In genomic region chr4:73104695-73105094, GRCh38 we compare ENCODE assay signal across 14 cellular contexts. TPM values are rescaled to one million over a fixed set of nuclear protein-coding genes. Genes with fewer than 3 reads are reported as not detected.
A peak's percentile ranks its signal among the peaks of the same experiment; 100 is the strongest.
DNase-seq lines count a peak whose midpoint lies in the region; ATAC-seq, FAIRE-seq and TF ChIP-seq lines count a peak whose summit lies in the region.
"Had no signal": no experiment of that assay in that cellular context is flagged by ENCODE, and none has a peak within 500 bp of the region (broad histone marks: within the 10 kb centered on the region; RNA-seq: fewer than 3 reads in every experiment).

No MANE protein-coding gene starts in this region.

- FAIRE-seq in A549 (lab: Jason Lieb, UNC) (no peak), HepG2 (lab: Jason Lieb, UNC) (no peak)

- H2AFZ ChIP-seq in HepG2 (ENCODE audit: low read length): no peak overlapping the region

- ATAC-seq in A549 (peak in 1 of 2 experiments; percentile 54; a peak in 3 of 6 replicates), HepG2 (peak; percentile 11; the same call in 2 of the 3 replicates), left ventricle myocardium superior (no peak)
- ATAC-seq: PC-3 had no signal

- WGBS in A549 (ENCODE audit: missing lambda C conversion rate): 84% methylated on average over 5 of the region's 5 CpGs
- 88% methylated on average over 5 of the region's 5 CpGs for whole genome bisulfite sequencing in HepG2 (ENCODE audit: low lambda C conversion rate)

- no peak overlapping the region for H3K4me3 ChIP-seq in A549
- no peak overlapping the region; a peak in 1 of 6 replicates for H3K4me3 ChIP-seq in HepG2 (replicated peaks in 1 of 3; ENCODE audit: insufficient read depth in 1 of 3, low read depth in 2 of 3, low read length in 3 of 3)
- H3K4me3 ChIP-seq: HAP-1 had no signal

- peak overlapping the region; percentile 63; the same call in 1 of the 2 replicates for H3K9ac ChIP-seq in HepG2 (ENCODE audit: insufficient read depth, low read depth, low read length)

- H3K27ac ChIP-seq in 22Rv1: peak overlapping the region; percentile 56
- peak overlapping the region; percentile 33 to 60; a peak in 4 of 6 replicates for H3K27ac ChIP-seq in A549
- peak overlapping the region; percentile 83 for H3K27ac ChIP-seq in HepG2 (ENCODE audit: extremely low read length, insufficient read depth, low read length)

- no peak for DNase-seq in A549 (ENCODE audit: low read depth in 1 of 2, low spot score in 1 of 2)
- peak; percentile 36 for DNase-seq in OCI-M1 (lab: John Stamatoyannopoulos, UW)
- no peak for DNase-seq in HepG2 (ENCODE audit: low spot score)
- DNase-seq in posterior vena cava (ENCODE audit: low spot score): no peak
- no peak for DNase-seq in SKM-1 (lab: John Stamatoyannopoulos, UW; ENCODE audit: unreplicated experiment)
- no peak for DNase-seq in left ventricle myocardium superior
- DNase-seq: C1 segment of cervical spinal cord, NCI-H1092, NCI-H2107, NCI-H345, NCI-H69 had no signal

- intact Hi-C loops in HepG2 (cut with micrococcal nuclease; ENCODE audit: unreplicated experiment) (no loop called here), posterior vena cava (cut with DNase I) (no loop called here), left ventricle myocardium superior (cut with micrococcal nuclease) (no loop called here)

- POLR2A ChIA-PET in A549 (lab: Yijun Ruan, JAX): no interaction called here
- POLR2A ChIA-PET in HepG2 (lab: Yijun Ruan, JAX): interaction anchor here (1.0 to 1.2 kb wide), 3 partner anchors 34 to 154 kb away, joined by 3 to 13 read pairs (median 5); partner anchors contain the start of gene ANKRD17

- CTCF ChIA-PET in A549 (lab: Yijun Ruan, JAX): no interaction called here
- CTCF ChIA-PET in HepG2 (lab: Yijun Ruan, JAX; ENCODE audit: low intra/inter-chr PET ratio, low total read pairs): no interaction called here

- no peaks in the 10 kb centered on the region for H3K27me3 ChIP-seq in HepG2 (ENCODE audit: control insufficient read depth in 1 of 2, insufficient read depth in 2 of 2, low read length in 2 of 2)

- H3K4me1 ChIP-seq in A549: peaks cover 15% of the 10 kb centered on the region
- peaks cover 31% of the 10 kb centered on the region for H3K4me1 ChIP-seq in HepG2 (ENCODE audit: insufficient read depth, low read length)

- H3K4me2 ChIP-seq in A549 (peak overlapping the region; percentile 46), HepG2 (ENCODE audit: low read depth, low read length) (peak overlapping the region; percentile 67)

- no peak for TF ChIP-seq RAD21 in A549 (conservative IDR thresholded peaks at IDR 0.05 in 1 of 2, IDR thresholded peaks at IDR 0.05 in 1 of 2)
- TF ChIP-seq RAD21 in HepG2 (CRISPR knock-in tag; IDR thresholded peaks at IDR 0.05): no peak

- peaks cover 32% of the 10 kb centered on the region for H3K79me2 ChIP-seq in HepG2 (ENCODE audit: insufficient read depth, low read length)

- TSS peak; percentile 84 for BruUV-seq in HepG2 (replicated peaks; lab: Mats Ljungman, UMichigan)

- TF ChIP-seq EP300 in A549 (IDR thresholded peaks at IDR 0.05): no peak
- TF ChIP-seq EP300 in HepG2 (IDR thresholded peaks at IDR 0.05; ENCODE audit: low read depth in 2 of 2, low read length in 2 of 2): no peak
- no peak for TF ChIP-seq EP300 in HepG2 (CRISPR knock-in tag; IDR thresholded peaks at IDR 0.05; ENCODE audit: borderline replicate concordance)

- no peaks in the 10 kb centered on the region for H4K20me1 ChIP-seq in HepG2 (ENCODE audit: insufficient read depth, low read length)

- no peak for TF ChIP-seq POLR2A in A549 (IDR thresholded peaks at IDR 0.05; ENCODE audit: low read length)
- no peak for TF ChIP-seq POLR2A in HepG2 (IDR thresholded peaks at IDR 0.05; ENCODE audit: insufficient read depth in 1 of 2, low read depth in 2 of 2, low read length in 2 of 2)

- H3K9me3 ChIP-seq in A549 (no peaks in the 10 kb centered on the region), HepG2 (ENCODE audit: low read length) (no peaks in the 10 kb centered on the region)
- H3K9me3 ChIP-seq: HAP-1 had no signal

- no peak for TF ChIP-seq CTCF in 22Rv1 (IDR thresholded peaks at IDR 0.05)
- TF ChIP-seq CTCF in A549 (IDR thresholded peaks at IDR 0.05): no peak
- TF ChIP-seq CTCF in HepG2 (CRISPR knock-in tag; IDR thresholded peaks at IDR 0.05): no peak

- peaks cover 6 to 45% of the 10 kb centered on the region in 2 experiments for H3K36me3 ChIP-seq in HepG2 (replicated peaks in 1 of 2; ENCODE audit: control insufficient read depth in 1 of 2, insufficient read depth in 2 of 2, low read length in 2 of 2)

- in situ Hi-C loops in HepG2 (cut with HindIII; ENCODE audit: extremely low pct_ligation_motif_present, low pct_unique_long_range_greater_than_20kb): no loop called here

TF ChIP-seq in A549, 52 proteins besides CTCF, POLR2A, EP300 and RAD21:
- TF ChIP-seq HOXB13 (CRISPR knock-in tag; IDR thresholded peaks at IDR 0.05; ENCODE audit: low read depth): no peak
- TF ChIP-seq ZFP36 (IDR thresholded peaks at IDR 0.05; ENCODE audit: borderline replicate concordance, partially characterized antibody): no peak
- no peak for TF ChIP-seq MAZ (IDR thresholded peaks at IDR 0.05; ENCODE audit: borderline replicate concordance, low read depth, low read length)
- no peak for TF ChIP-seq HDAC2 (IDR thresholded peaks at IDR 0.05)
- TF ChIP-seq ATOH8 (CRISPR knock-in tag; IDR thresholded peaks at IDR 0.05; ENCODE audit: low read depth): no peak
- TF ChIP-seq RARB (CRISPR knock-in tag; IDR thresholded peaks at IDR 0.05): no peak
- TF ChIP-seq KDM5A (IDR thresholded peaks at IDR 0.05): no peak
- no peak for TF ChIP-seq EHF (CRISPR knock-in tag; IDR thresholded peaks at IDR 0.05)

TF ChIP-seq in HepG2, 621 proteins besides CTCF, POLR2A, EP300 and RAD21:
- TF ChIP-seq AGO2 (optimal IDR thresholded peaks at IDR 0.05; ENCODE audit: low read depth, low read length) (no peak), SMAD1 (CRISPR knock-in tag; IDR thresholded peaks at IDR 0.05; ENCODE audit: borderline replicate concordance, low read depth) (no peak), GZF1 (CRISPR knock-in tag; IDR thresholded peaks at IDR 0.05) (no peak), ZNF431 (CRISPR knock-in tag; IDR thresholded peaks at IDR 0.05; ENCODE audit: borderline replicate concordance, low read depth) (no peak), RCOR2 (CRISPR knock-in tag; IDR thresholded peaks at IDR 0.05) (no peak), ZSCAN22 (CRISPR knock-in tag; IDR thresholded peaks at IDR 0.05) (no peak), ZBTB7A (CRISPR knock-in tag; IDR thresholded peaks at IDR 0.05) (no peak)
- TF ChIP-seq, protein P1, sequence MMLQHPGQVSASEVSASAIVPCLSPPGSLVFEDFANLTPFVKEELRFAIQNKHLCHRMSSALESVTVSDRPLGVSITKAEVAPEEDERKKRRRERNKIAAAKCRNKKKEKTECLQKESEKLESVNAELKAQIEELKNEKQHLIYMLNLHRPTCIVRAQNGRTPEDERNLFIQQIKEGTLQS (CRISPR knock-in tag; IDR thresholded peaks at IDR 0.05): no peak

RNA-seq across cellular contexts. Expression of gene COX18, which starts 35.2 kb away (rescaled TPM):
- 17.6 and 18.6 TPM in 2 replicates for polyA plus RNA-seq in A549 (2011; rRNA removed)
- polyA plus RNA-seq in A549 (2012; cell fraction: cytosol; rRNA removed): 5.4 and 7.9 TPM in 2 replicates
- polyA plus RNA-seq in A549 (2012; cell fraction: nucleus; rRNA removed): 6.2 and 10.3 TPM in 2 replicates
- polyA plus RNA-seq in A549 (2017; fragmentation: RNase III; extraction: RNeasy Plus Mini Kit Qiagen cat#74134 plus additional on column Dnase treatment): 8.3 to 11.2 TPM (median 9.7 TPM) in 3 replicates
- polyA minus RNA-seq in A549 (2011; rRNA and poly(A)+ RNA removed): 17.2 and 18.8 TPM in 2 replicates
- total RNA-seq in HepG2 (2016; rRNA removed; fragmentation: Illumina TruSeq; extraction: Trizol): 21.3 and 25.3 TPM in 2 replicates
- total RNA-seq in HepG2 (2016; cell fraction: cytosol; rRNA removed; fragmentation: Illumina TruSeq; extraction: Trizol; ENCODE audit: low read depth): 2.5 and 3.1 TPM in 2 replicates
- total RNA-seq in HepG2 (2016; cell fraction: insoluble cytoplasmic fraction; rRNA removed; fragmentation: Illumina TruSeq; extraction: Trizol): 20.2 and 26.8 TPM in 2 replicates
- total RNA-seq in HepG2 (2016; cell fraction: membrane; rRNA removed; fragmentation: Illumina TruSeq; extraction: Trizol): 12.7 and 12.9 TPM in 2 replicates
- 12.2 and 16.7 TPM in 2 replicates for total RNA-seq in HepG2 (2016; cell fraction: nucleus; rRNA removed; fragmentation: Illumina TruSeq; extraction: Trizol)
- 8.7 and 9.5 TPM in 2 replicates for polyA plus RNA-seq in HepG2 (2011; rRNA removed)
- polyA plus RNA-seq in HepG2 (2011; cell fraction: cytosol; rRNA removed): 8.8 and 11.9 TPM in 2 replicates
- 5.7 and 8.2 TPM in 2 replicates for polyA plus RNA-seq in HepG2 (2011; cell fraction: nucleus; rRNA removed)
- 7.1 and 8.2 TPM in 2 replicates for polyA plus RNA-seq in HepG2 (2012)
- 2.7 TPM in 2 replicates for polyA plus RNA-seq in HepG2 (2016; cell fraction: cytosol; fragmentation: Illumina TruSeq; extraction: Trizol; ENCODE audit: low read depth)
- 17.2 and 20.1 TPM in 2 replicates for polyA plus RNA-seq in HepG2 (2016; cell fraction: insoluble cytoplasmic fraction; fragmentation: Illumina TruSeq; extraction: Trizol; ENCODE audit: low read depth)
- polyA plus RNA-seq in HepG2 (2016; cell fraction: membrane; fragmentation: Illumina TruSeq; extraction: Trizol; ENCODE audit: low read depth): 6.7 and 7.6 TPM in 2 replicates
- 18.8 and 21.2 TPM in 2 replicates for polyA plus RNA-seq in HepG2 (2016; cell fraction: nucleus; fragmentation: Illumina TruSeq; extraction: Trizol; ENCODE audit: insufficient read depth, low read depth)
- polyA minus RNA-seq in HepG2 (2011; rRNA and poly(A)+ RNA removed; ENCODE audit: low replicate concordance): 16.2 and 35.9 TPM in 2 replicates
- 13.8 and 16.8 TPM in 2 replicates for polyA minus RNA-seq in HepG2 (2011; cell fraction: cytosol; rRNA and poly(A)+ RNA removed)
- polyA minus RNA-seq in HepG2 (2011; cell fraction: nucleus; rRNA and poly(A)+ RNA removed): 5.5 and 7.3 TPM in 2 replicates
- 1 to 10 TPM; 7.8 to 9.7 TPM for total RNA-seq in posterior vena cava
- total RNA-seq in left ventricle myocardium superior: 18.8 TPM
